1 cellular context compared by ENCODE assay signal in the genomic region with DNA sequence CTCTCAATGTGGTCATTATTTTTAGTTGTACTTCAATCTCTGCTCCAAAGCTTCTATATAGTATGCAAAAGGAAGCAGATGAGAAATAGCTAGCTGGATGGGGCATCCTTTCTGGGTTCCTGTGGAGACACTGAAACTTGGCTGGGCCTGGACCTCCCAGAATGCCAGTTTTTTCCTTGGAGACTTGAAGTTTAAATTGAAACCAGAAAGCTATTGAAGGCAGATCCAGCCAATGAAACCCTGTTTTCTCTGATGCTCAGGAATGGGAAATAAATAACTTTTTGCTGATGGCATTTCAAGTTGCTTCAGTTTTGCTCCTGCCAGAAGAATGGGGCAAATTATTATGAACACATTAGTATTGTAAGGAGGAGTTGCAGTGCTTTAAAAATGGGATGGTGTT.
TF ChIP-seq lines count a peak whose summit lies in the region.

No MANE protein-coding gene starts in this region.

TF ChIP-seq in H1, 55 proteins besides CTCF, POLR2A, EP300 and RAD21 (continued from another document):
- TF ChIP-seq GABPA (IDR thresholded peaks at IDR 0.05; ENCODE audit: borderline replicate concordance, insufficient read depth, low read length) (no peak), KDM1A (IDR thresholded peaks at IDR 0.05; ENCODE audit: borderline replicate concordance, low read length) (no peak), SAP30 (IDR thresholded peaks at IDR 0.05; ENCODE audit: insufficient read depth, insufficient replicate concordance, low read length) (no peak)
